Comparison of ENCODE assay signal across 8 cellular contexts in the genomic region with DNA sequence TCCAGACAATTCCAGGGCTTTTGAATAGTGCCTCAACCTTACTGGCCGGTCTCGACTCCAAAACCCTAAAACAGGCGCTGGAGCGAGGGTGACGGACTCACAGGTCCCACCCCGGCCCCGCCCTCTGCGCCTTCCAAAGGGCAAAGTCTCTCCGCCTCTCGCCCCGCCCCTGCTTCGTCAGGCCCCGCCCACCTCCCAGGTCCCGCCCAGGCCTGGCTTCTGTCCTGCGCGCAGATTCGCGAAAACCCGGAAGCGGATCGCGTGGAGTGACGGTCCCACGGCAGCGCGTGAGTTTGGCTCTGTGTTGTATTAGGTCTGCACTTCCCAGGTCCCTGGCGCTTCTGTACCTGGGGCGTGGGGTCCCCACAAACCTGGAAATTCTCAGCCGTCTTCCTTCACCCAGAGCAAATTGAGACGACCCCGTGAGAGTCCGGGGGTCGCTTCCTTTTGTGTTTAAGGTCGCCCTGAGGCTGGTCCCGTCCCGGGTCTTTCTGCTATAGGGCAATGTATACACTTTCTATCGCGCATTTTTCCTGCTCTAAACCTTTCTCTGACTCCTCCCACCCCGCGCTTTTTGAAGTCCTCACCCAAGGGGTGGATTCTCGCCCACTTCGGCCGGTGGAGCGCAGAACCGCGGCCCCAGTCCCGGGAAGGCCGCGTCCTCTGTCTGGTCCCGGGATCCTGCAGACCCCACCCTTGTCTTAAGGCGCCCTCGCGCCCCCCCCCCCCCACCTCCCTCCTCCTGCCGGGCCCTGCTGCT. TPM values are rescaled to one million over a fixed set of nuclear protein-coding genes. Genes with fewer than 3 reads are reported as not detected.
DNase-seq lines count a peak whose midpoint lies in the region; ATAC-seq, FAIRE-seq and TF ChIP-seq lines count a peak whose summit lies in the region.

TSS of gene ZNF813 (plus strand) at position 231 of the 760 bp plus-strand sequence. CDS start 16,090 bp downstream, outside the sequence.

- H3K9me3 Mint-ChIP-seq in central memory CD8-positive, alpha-beta T cell = peaks cover 10% of the 10 kb centered on the region
- peaks cover 28% of the 10 kb centered on the region for H3K9me3 Mint-ChIP-seq in Calu3 (ENCODE audit: low read depth, unreplicated experiment)

- TF ChIP-seq CTCF in GM10248 (IDR thresholded peaks at IDR 0.05; ENCODE audit: control extremely low read depth, extremely low read depth, low read depth, missing control alignments) = no peak
- no peak for TF ChIP-seq CTCF in kidney (IDR thresholded peaks at IDR 0.05; ENCODE audit: borderline replicate concordance, extremely low read depth, insufficient read depth)
- TF ChIP-seq CTCF in Calu3 (IDR thresholded peaks at IDR 0.05; ENCODE audit: unreplicated experiment) = no peak

- peaks cover 10% of the 10 kb centered on the region for H3K36me3 Mint-ChIP-seq in central memory CD8-positive, alpha-beta T cell (ENCODE audit: insufficient read depth)
- no peaks in the 10 kb centered on the region for H3K36me3 Mint-ChIP-seq in Calu3 (ENCODE audit: insufficient read depth, unreplicated experiment)

- H3K4me1 ChIP-seq in kidney (ENCODE audit: control insufficient read depth in 1 of 2, insufficient read depth in 1 of 2, low read depth in 1 of 2, low read length in 2 of 2) = no peaks in the 10 kb centered on the region

- peak within 1 kb of the TSS; percentile 89 to 91 for H3K4me3 ChIP-seq in kidney (ENCODE audit: low read length in 2 of 2)

- FAIRE-seq in kidney (lab: Jason Lieb, UNC) = no peak

- peak within 1 kb of the TSS; percentile 62 for H3K27ac Mint-ChIP-seq in central memory CD8-positive, alpha-beta T cell (ENCODE audit: low read depth)
- H3K27ac Mint-ChIP-seq in Calu3 (ENCODE audit: unreplicated experiment) = no peak within 1 kb of the TSS

- BruUV-seq in Calu3 (replicated peaks; lab: Mats Ljungman, UMichigan) = no TSS peak

- intact Hi-C loops in kidney (cut with DNase I) = no loop called here
- intact Hi-C loops in Calu3 (cut with micrococcal nuclease; ENCODE audit: unreplicated experiment) = no loop called here

- no peaks in the 10 kb centered on the region for H3K9me3 ChIP-seq in kidney (ENCODE audit: control insufficient read depth in 1 of 2, low read length in 2 of 2)

- peak within 1 kb of the TSS; percentile 22 to 53 for H3K27ac ChIP-seq in kidney (ENCODE audit: low read depth in 2 of 2, low read length in 2 of 2)

- peak within 1 kb of the TSS; percentile 85 for H3K4me3 Mint-ChIP-seq in central memory CD8-positive, alpha-beta T cell
- H3K4me3 Mint-ChIP-seq in Calu3 (ENCODE audit: low read depth, unreplicated experiment) = no peak within 1 kb of the TSS

- DNase-seq in GM10248 (ENCODE audit: extremely low spot score) = peak; percentile 94
- peak; percentile 71 for DNase-seq in NCI-H2171 (lab: John Stamatoyannopoulos, UW)
- peak; percentile 93 for DNase-seq in central memory CD8-positive, alpha-beta T cell (ENCODE audit: low spot score in 2 of 2)
- DNase-seq in kidney = peak; percentile 98
- DNase-seq in stimulated activated CD4-positive, alpha-beta T cell treated with anti-CD3 and anti-CD28 coated beads, Interleukin-12 subunit alpha, Interleukin-12 subunit beta, amount 100 ng/mL, for 48 hours (ENCODE audit: low read depth in 2 of 3, low spot score in 1 of 3) = peak; percentile 87 to 99 (median 95)
- DNase-seq in Calu3 = no peak

- H3K36me3 ChIP-seq in kidney (ENCODE audit: control insufficient read depth in 1 of 2, insufficient read depth in 2 of 2, low read length in 2 of 2) = no peaks in the 10 kb centered on the region

- peak; percentile 90 for ATAC-seq in HG02798 (IDR thresholded peaks at IDR 0.05; ENCODE audit: poor library complexity, unreplicated experiment)
- peak; percentile 94 to 97 for ATAC-seq in activated CD4-positive, CD25-positive, alpha-beta regulatory T cell treated with anti-CD3 and anti-CD28 coated beads, Interleukin-2, amount 50 U/mL, for 24 hours
- ATAC-seq in central memory CD8-positive, alpha-beta T cell (replicated peaks; ENCODE audit: extremely low read depth, poor library complexity, severe bottlenecking) = peak; percentile 94

- CTCF ChIA-PET in GM10248 (lab: Yijun Ruan, JAX) (no interaction called here), Calu3 (lab: Charles Lee) (no interaction called here)

- POLR2A ChIA-PET in GM10248 (lab: Yijun Ruan, JAX) = no interaction called here

- H3K9ac ChIP-seq in kidney (ENCODE audit: low read length in 2 of 2) = peak within 1 kb of the TSS; percentile 73

- H3K4me1 Mint-ChIP-seq in central memory CD8-positive, alpha-beta T cell = peaks cover 25% of the 10 kb centered on the region
- H3K4me1 Mint-ChIP-seq in Calu3 (ENCODE audit: low read depth, unreplicated experiment) = no peaks in the 10 kb centered on the region

- peaks cover 12% of the 10 kb centered on the region for H3K27me3 Mint-ChIP-seq in central memory CD8-positive, alpha-beta T cell
- H3K27me3 Mint-ChIP-seq in Calu3 (ENCODE audit: unreplicated experiment) = no peaks in the 10 kb centered on the region

RNA-seq across cellular contexts. Expression of gene ZNF813, which starts in this region (rescaled TPM):
- total RNA-seq in kidney (5.1 TPM), Calu3 (2022) (not detected in 2 replicates)
- polyA plus RNA-seq in kidney (ENCODE audit: insufficient read depth, low read depth, low replicate concordance) = 1.2 TPM
